ENCODE assay signal across 23 cellular contexts in genomic region chr1:1148569-1148968, GRCh38. TPM values are rescaled to one million over a fixed set of nuclear protein-coding genes. Genes with fewer than 3 reads are reported as not detected.
DNase-seq lines count a peak whose midpoint lies in the region; ATAC-seq, FAIRE-seq and TF ChIP-seq lines count a peak whose summit lies in the region.
"Had no signal": no experiment of that assay in that cellular context is flagged by ENCODE, and none has a peak within 500 bp of the region (broad histone marks: within the 10 kb centered on the region; RNA-seq: fewer than 3 reads in every experiment).

No MANE protein-coding gene starts in this region.

- H3K27ac ChIP-seq in HEK293 (ENCODE audit: extremely low read depth, low read depth, low read length) (no peak overlapping the region), Panc1 (ENCODE audit: low read length) (no peak overlapping the region), H1 (ENCODE audit: low read depth, low read length) (no peak overlapping the region)

- no peak overlapping the region for H2BK15ac ChIP-seq in H1 (ENCODE audit: low read length)

- no peak overlapping the region; the same call in 1 of the 2 replicates for H2BK5ac ChIP-seq in H1 (ENCODE audit: low read depth, low read length)

- no peak overlapping the region for H2AFZ ChIP-seq in H1 (ENCODE audit: low read length)

- no peak overlapping the region for H2AK5ac ChIP-seq in H1 (ENCODE audit: low read depth, low read length)

- BruUV-seq in Panc1 (replicated peaks; lab: Mats Ljungman, UMichigan) = no TSS peak

- 89% methylated on average over 24 of the region's 24 CpGs; no CpG with 5 or more reads in 1 of the 2 experiments for WGBS in H1 (ENCODE audit: extremely low coverage in 1 of 2, insufficient coverage in 1 of 2, insufficient read length in 1 of 2, insufficient replicate concordance in 2 of 2, low coverage in 1 of 2, low lambda C conversion rate in 2 of 2, missing lambda C conversion rate in 1 of 2), 2 experiments

- H3K4me3 ChIP-seq in HEK293 (ENCODE audit: low read depth, low read length) (no peak overlapping the region), Panc1 (ENCODE audit: low read depth in 2 of 2, low read length in 2 of 2) (no peak overlapping the region), H1 (ENCODE audit: extremely low read depth in 1 of 4, insufficient read depth in 2 of 4, low read depth in 3 of 4, low read length in 4 of 4) (no peak overlapping the region)

- H3K27me3 Mint-ChIP-seq in activated CD4-positive, alpha-beta memory T cell treated with anti-CD3 and anti-CD28 coated beads, Interleukin-2, amount 10 ng/mL, durations not matched to agents 7 days and 5 days = no peaks in the 10 kb centered on the region
- H3K27me3 Mint-ChIP-seq in chondrocyte (ENCODE audit: low read depth) = peaks cover 9% of the 10 kb centered on the region
- H3K27me3 Mint-ChIP-seq: CD4-positive, CD25-positive, alpha-beta regulatory T cell; IgD-negative memory B cell had no signal

- no peak overlapping the region for H4K5ac ChIP-seq in H1 (ENCODE audit: insufficient read length, low read depth, low read length)

- H4K91ac ChIP-seq in H1 (replicated peaks; ENCODE audit: insufficient read length, low read length) = no peak overlapping the region

- H3K36me3 Mint-ChIP-seq in stimulated activated effector memory CD8-positive, alpha-beta T cell treated with anti-CD3 and anti-CD28 coated beads, Interleukin-12 subunit alpha, Interleukin-12 subunit beta, amount 100 ng/mL, for 72 hours = peaks cover 16% of the 10 kb centered on the region
- peaks cover 14% of the 10 kb centered on the region for H3K36me3 Mint-ChIP-seq in activated CD4-positive, alpha-beta memory T cell treated with anti-CD3 and anti-CD28 coated beads, Interleukin-2, amount 10 ng/mL, durations not matched to agents 7 days and 5 days (ENCODE audit: low read depth)
- no peaks in the 10 kb centered on the region for H3K36me3 Mint-ChIP-seq in chondrocyte (ENCODE audit: low read depth)
- H3K36me3 Mint-ChIP-seq: CD4-positive, CD25-positive, alpha-beta regulatory T cell had no signal

- POLR2A ChIA-PET in HEK293 (lab: Yijun Ruan, JAX) (no interaction called here), Panc1 (lab: Charles Lee) (interaction anchor here (0.5 kb wide), 1 partner anchor 81 kb away, joined by 3 read pairs; no protein-coding TSS in a partner anchor), H1 (lab: Charles Lee; ENCODE audit: partially characterized antibody) (interaction anchor here (0.6 to 1.4 kb wide), 3 partner anchors 13 to 172 kb away, joined by 3 to 5 read pairs (median 3); no protein-coding TSS in a partner anchor)
- POLR2A ChIA-PET in activated CD4-positive, alpha-beta memory T cell treated with anti-CD3 and anti-CD28 coated beads, Interleukin-2, amount 10 ng/mL, durations not matched to agents 7 days and 5 days (lab: Charles Lee) = interaction anchor here (0.6 to 1.4 kb wide), 2 partner anchors 8 to 124 kb away, joined by 3 to 4 read pairs; no protein-coding TSS in a partner anchor

- H3K4ac ChIP-seq in H1 (replicated peaks; ENCODE audit: insufficient read length, low read depth, low read length) = no peak overlapping the region

- no peak overlapping the region for H3K14ac ChIP-seq in H1 (ENCODE audit: insufficient read length)

- no peaks in the 10 kb centered on the region for H4K20me1 ChIP-seq in H1 (replicated peaks in 1 of 2; ENCODE audit: control insufficient read depth in 1 of 2, insufficient read depth in 2 of 2, low read length in 2 of 2)

- DNase-seq in Panc1 (ENCODE audit: low read depth, low spot score) (no peak), H1 (ENCODE audit: low read depth in 1 of 2, low spot score in 2 of 2) (no peak), NCI-H1105 treated with DMSO at 0.1 percent for 48 hours (lab: John Stamatoyannopoulos, UW) (no peak), chondrocyte (ENCODE audit: low spot score) (no peak)
- no peak for DNase-seq in stimulated activated effector memory CD8-positive, alpha-beta T cell treated with anti-CD3 and anti-CD28 coated beads, Interleukin-12 subunit alpha, Interleukin-12 subunit beta, amount 100 ng/mL, for 72 hours (ENCODE audit: low spot score in 2 of 2)
- no peak for DNase-seq in activated CD4-positive, alpha-beta memory T cell treated with anti-CD3 and anti-CD28 coated beads, Interleukin-2, amount 10 ng/mL, durations not matched to agents 7 days and 5 days
- DNase-seq: ACHN; BE2C; C1 segment of cervical spinal cord; Caco-2; CD4-positive, CD25-positive, alpha-beta regulatory T cell; DMS79 treated with DMSO at 0.1 percent for 48 hours; GF-D8; HCEC 1CT; HFFc6; KG1 had no signal

- H3K56ac ChIP-seq in H1 (replicated peaks; ENCODE audit: insufficient read length, low read depth, low read length) = no peak overlapping the region

- no peak overlapping the region for H2BK20ac ChIP-seq in H1 (ENCODE audit: low read length)

- H3K27me3 ChIP-seq in Panc1 (ENCODE audit: control insufficient read depth, insufficient read depth, low read length) (no peaks in the 10 kb centered on the region), H1 (replicated peaks in 1 of 4; ENCODE audit: control insufficient read depth in 3 of 4, extremely low read depth in 1 of 4, insufficient read depth in 3 of 4, low read length in 3 of 4) (no peaks in the 10 kb centered on the region; a peak in 2 of 7 replicates)
- H3K27me3 ChIP-seq: BE2C had no signal

- no peaks in the 10 kb centered on the region for H3K79me1 ChIP-seq in H1 (ENCODE audit: low read depth, low read length)

- H3K4me1 ChIP-seq in HEK293 (ENCODE audit: control insufficient read depth, insufficient read depth, low read length) (no peaks in the 10 kb centered on the region), Panc1 (ENCODE audit: control insufficient read depth, insufficient read depth, low read length) (no peaks in the 10 kb centered on the region), H1 (replicated peaks in 1 of 4; ENCODE audit: control insufficient read depth in 3 of 4, insufficient read depth in 4 of 4, low read length in 3 of 4) (peaks cover 0 to 8% (median 0%) of the 10 kb centered on the region in 4 experiments; a peak in 3 of 7 replicates)
- H3K4me1 ChIP-seq: BE2C, Caco-2 had no signal

- intact Hi-C loops in Panc1 (cut with micrococcal nuclease; ENCODE audit: unreplicated experiment) = no loop called here

- H3K9me3 Mint-ChIP-seq in stimulated activated effector memory CD8-positive, alpha-beta T cell treated with anti-CD3 and anti-CD28 coated beads, Interleukin-12 subunit alpha, Interleukin-12 subunit beta, amount 100 ng/mL, for 72 hours = peaks cover 15% of the 10 kb centered on the region
- H3K9me3 Mint-ChIP-seq in activated CD4-positive, alpha-beta memory T cell treated with anti-CD3 and anti-CD28 coated beads, Interleukin-2, amount 10 ng/mL, durations not matched to agents 7 days and 5 days = peaks cover 14% of the 10 kb centered on the region
- peaks cover 15% of the 10 kb centered on the region for H3K9me3 Mint-ChIP-seq in chondrocyte (ENCODE audit: low read depth)

- H3K79me2 ChIP-seq in H1 (ENCODE audit: control insufficient read depth in 1 of 2, insufficient read depth in 2 of 2, low read length in 2 of 2) = no peaks in the 10 kb centered on the region

- TF ChIP-seq EP300 in H1 (IDR thresholded peaks at IDR 0.05; ENCODE audit: borderline replicate concordance in 1 of 2, low read depth in 2 of 2, low read length in 2 of 2) = no peak

- peak overlapping the region; percentile 54 for H3K27ac Mint-ChIP-seq in stimulated activated effector memory CD8-positive, alpha-beta T cell treated with anti-CD3 and anti-CD28 coated beads, Interleukin-12 subunit alpha, Interleukin-12 subunit beta, amount 100 ng/mL, for 72 hours
- H3K27ac Mint-ChIP-seq in activated CD4-positive, alpha-beta memory T cell treated with anti-CD3 and anti-CD28 coated beads, Interleukin-2, amount 10 ng/mL, durations not matched to agents 7 days and 5 days = no peak overlapping the region
- no peak overlapping the region for H3K27ac Mint-ChIP-seq in chondrocyte (ENCODE audit: unreplicated experiment)
- H3K27ac Mint-ChIP-seq: HFFc6, IgD-negative memory B cell had no signal

- H3K4me2 ChIP-seq in H1 (ENCODE audit: insufficient read depth in 1 of 2, low read depth in 2 of 2, low read length in 2 of 2) = no peak overlapping the region

- no peak overlapping the region for H3K9ac ChIP-seq in H1 (replicated peaks in 1 of 4; ENCODE audit: extremely low read depth in 1 of 4, low read depth in 3 of 4, low read length in 3 of 4)

- no peaks in the 10 kb centered on the region for H3K23me2 ChIP-seq in H1 (ENCODE audit: low read depth, low read length)

- CTCF ChIA-PET in HEK293 (lab: Yijun Ruan, JAX) (interaction anchor here (0.6 kb wide), 1 partner anchor 107 kb away, joined by 3 read pairs; no protein-coding TSS in a partner anchor), Panc1 (lab: Charles Lee) (interaction anchor here (0.6 kb wide), 1 partner anchor 32 kb away, joined by 4 read pairs; no protein-coding TSS in a partner anchor), H1 (lab: Charles Lee; ENCODE audit: partially characterized antibody) (interaction anchor here (0.9 to 2.2 kb wide), 5 partner anchors 11 to 62 kb away, joined by 3 to 7 read pairs (median 3); no protein-coding TSS in a partner anchor)
- CTCF ChIA-PET in activated CD4-positive, alpha-beta memory T cell treated with anti-CD3 and anti-CD28 coated beads, Interleukin-2, amount 10 ng/mL, durations not matched to agents 7 days and 5 days (lab: Charles Lee) = no interaction called here

- H3K4me3 Mint-ChIP-seq in stimulated activated effector memory CD8-positive, alpha-beta T cell treated with anti-CD3 and anti-CD28 coated beads, Interleukin-12 subunit alpha, Interleukin-12 subunit beta, amount 100 ng/mL, for 72 hours = no peak overlapping the region
- H3K4me3 Mint-ChIP-seq in activated CD4-positive, alpha-beta memory T cell treated with anti-CD3 and anti-CD28 coated beads, Interleukin-2, amount 10 ng/mL, durations not matched to agents 7 days and 5 days = no peak overlapping the region
- no peak overlapping the region for H3K4me3 Mint-ChIP-seq in chondrocyte (ENCODE audit: unreplicated experiment)
- H3K4me3 Mint-ChIP-seq: HFFc6 had no signal

- no peak for TF ChIP-seq RAD21 in H1 (IDR thresholded peaks at IDR 0.05 in 1 of 2, conservative IDR thresholded peaks at IDR 0.05 in 1 of 2; ENCODE audit: low read depth in 2 of 2, low read length in 2 of 2)

- H3K18ac ChIP-seq in H1 (ENCODE audit: extremely low read depth, low read length) = no peak overlapping the region

- no peak for FAIRE-seq in H1 (lab: Jason Lieb, UNC)
- FAIRE-seq: A204.1, D721Med, H54, HTR-8/SVneo had no signal

- H3K36me3 ChIP-seq in HEK293 (ENCODE audit: control insufficient read depth in 2 of 2, insufficient read depth in 1 of 2, low read length in 2 of 2) (no peaks in the 10 kb centered on the region), Panc1 (ENCODE audit: control insufficient read depth, insufficient read depth, low read length) (no peaks in the 10 kb centered on the region), H1 (ENCODE audit: control insufficient read depth in 2 of 4, insufficient read depth in 4 of 4, low read length in 3 of 4) (no peaks in the 10 kb centered on the region)
- H3K36me3 ChIP-seq: BE2C had no signal

- H2BK12ac ChIP-seq in H1 (ENCODE audit: low read depth, low read length) = 0 out of 2 replicates have a peak overlapping the region, but pooled peaks have one; percentile 60

- H3K9me3 ChIP-seq in HEK293 (ENCODE audit: control insufficient read depth, insufficient read depth, low read depth, low read length) (no peaks in the 10 kb centered on the region), Panc1 (ENCODE audit: control insufficient read depth, insufficient read depth, low read depth, low read length) (no peaks in the 10 kb centered on the region), H1 (ENCODE audit: insufficient read depth in 2 of 2, low read depth in 1 of 2, low read length in 1 of 2) (peaks cover 7 to 10% of the 10 kb centered on the region in 2 experiments; a peak in 2 of 4 replicates)
- H3K9me3 ChIP-seq: BE2C, Caco-2 had no signal

- in situ Hi-C loops in Panc1 (cut with HindIII; ENCODE audit: low pct_unique_long_range_greater_than_20kb, low sequenced_read_pairs) = no loop called here

- peaks cover 29% of the 10 kb centered on the region for H3K4me1 Mint-ChIP-seq in stimulated activated effector memory CD8-positive, alpha-beta T cell treated with anti-CD3 and anti-CD28 coated beads, Interleukin-12 subunit alpha, Interleukin-12 subunit beta, amount 100 ng/mL, for 72 hours
- H3K4me1 Mint-ChIP-seq in activated CD4-positive, alpha-beta memory T cell treated with anti-CD3 and anti-CD28 coated beads, Interleukin-2, amount 10 ng/mL, durations not matched to agents 7 days and 5 days = peaks cover 12% of the 10 kb centered on the region
- H3K4me1 Mint-ChIP-seq in chondrocyte (ENCODE audit: low read depth) = no peaks in the 10 kb centered on the region

- H3K23ac ChIP-seq in H1 (ENCODE audit: insufficient read length) = no peak overlapping the region

- H4K8ac ChIP-seq in H1 (ENCODE audit: extremely low read depth, insufficient read depth, low read length) = no peak overlapping the region; the same call in 1 of the 2 replicates

- no peak for TF ChIP-seq CTCF in HEK293 (tag by site-specific recombination; IDR thresholded peaks at IDR 0.05)
- no peak for TF ChIP-seq CTCF in Panc1 (IDR thresholded peaks at IDR 0.05)
- TF ChIP-seq CTCF in H1 (IDR thresholded peaks at IDR 0.05; ENCODE audit: control extremely low read depth in 1 of 3, insufficient read depth in 1 of 3, low read depth in 1 of 3, low read length in 3 of 3) = no peak
- no peak for TF ChIP-seq CTCF in chondrocyte (IDR thresholded peaks at IDR 0.05)

- TF ChIP-seq POLR2A in H1 (IDR thresholded peaks at IDR 0.05; ENCODE audit: control extremely low read depth in 1 of 2, low read depth in 2 of 2, low read length in 2 of 2) = no peak

- ATAC-seq in Panc1 (peak; percentile 17; the same call in 1 of the 2 replicates), HG03571 (IDR thresholded peaks at IDR 0.05; ENCODE audit: unreplicated experiment) (no peak)
- ATAC-seq in stimulated activated effector memory CD8-positive, alpha-beta T cell treated with anti-CD3 and anti-CD28 coated beads, Interleukin-12 subunit alpha, Interleukin-12 subunit beta, amount 100 ng/mL, for 72 hours = no peak

- H2BK120ac ChIP-seq in H1 (replicated peaks; ENCODE audit: low read depth, low read length) = no peak overlapping the region

RNA-seq across cellular contexts. Expression of gene TTLL10, which starts 25.1 kb away (rescaled TPM):
- total RNA-seq in Panc1 (2021; ENCODE audit: unreplicated experiment) (not detected), chondrocyte (not detected in 3 replicates)
- not detected for polyA plus RNA-seq in Panc1 (2012; ENCODE audit: insufficient read length)
- total RNA-seq in H1 (2021; fragmentation: NEBNext Ultra II Directional; extraction: Animal tissue kit (Norgen Biotek cat#: 25700)) = 1.6 and 1.7 TPM in 2 replicates
- 1.1 and 2.0 TPM in 2 replicates for polyA plus RNA-seq in H1 (2011; rRNA removed)
- polyA plus RNA-seq in H1 (2011; cell fraction: cytosol; rRNA removed) = 1.0 TPM
- 3.8 TPM for polyA plus RNA-seq in H1 (2011; cell fraction: nucleus; rRNA removed)
- 0.94 to 4.7 TPM (median 1.1 TPM) in 4 replicates for polyA plus RNA-seq in H1 (2012, experiment 1 of 2)
- 0.24 TPM for polyA plus RNA-seq in H1 (2012, experiment 2 of 2)
- polyA plus RNA-seq in H1 (2013, experiment 1 of 2) = 0.73 TPM
- polyA plus RNA-seq in H1 (2013, experiment 2 of 2) = 0.55 TPM
- polyA minus RNA-seq in H1 (2011; rRNA and poly(A)+ RNA removed) = 0.51 and 1.3 TPM in 2 replicates
- polyA minus RNA-seq in H1 (2011; cell fraction: cytosol; rRNA and poly(A)+ RNA removed) = not detected
- 1.5 TPM for polyA minus RNA-seq in H1 (2011; cell fraction: nucleus; rRNA and poly(A)+ RNA removed)
- total RNA-seq in activated CD4-positive, alpha-beta memory T cell treated with anti-CD3 and anti-CD28 coated beads, Interleukin-2, amount 10 ng/mL, durations not matched to agents 7 days and 5 days = not detected
- total RNA-seq: CD4-positive, CD25-positive, alpha-beta regulatory T cell; HFFc6 had no signal
- polyA plus RNA-seq: CD4-positive, CD25-positive, alpha-beta regulatory T cell; IgD-negative memory B cell had no signal

RNA-seq across cellular contexts. Expression of gene C1orf159, which starts 32.7 kb away (rescaled TPM):
- total RNA-seq in Panc1 (2021; ENCODE audit: unreplicated experiment) (28.8 TPM), chondrocyte (9.2 to 15.1 TPM (median 9.2 TPM) in 3 replicates)
- polyA plus RNA-seq in Panc1 (2012; ENCODE audit: insufficient read length) = 25.8 TPM
- 10.9 and 12.4 TPM in 2 replicates for total RNA-seq in H1 (2021; fragmentation: NEBNext Ultra II Directional; extraction: Animal tissue kit (Norgen Biotek cat#: 25700))
- 10.0 and 15.7 TPM in 2 replicates for polyA plus RNA-seq in H1 (2011; rRNA removed)
- polyA plus RNA-seq in H1 (2011; cell fraction: cytosol; rRNA removed) = 11.1 TPM
- polyA plus RNA-seq in H1 (2011; cell fraction: nucleus; rRNA removed) = 45.2 TPM
- 6.7 to 11.8 TPM (median 10.8 TPM) in 4 replicates for polyA plus RNA-seq in H1 (2012, experiment 1 of 2)
- 9.1 TPM for polyA plus RNA-seq in H1 (2012, experiment 2 of 2)
- polyA plus RNA-seq in H1 (2013, experiment 1 of 2) = 8.9 TPM
- polyA plus RNA-seq in H1 (2013, experiment 2 of 2) = 8.4 TPM
- polyA minus RNA-seq in H1 (2011; rRNA and poly(A)+ RNA removed) = 2.8 and 4.3 TPM in 2 replicates
- 5.1 TPM for polyA minus RNA-seq in H1 (2011; cell fraction: cytosol; rRNA and poly(A)+ RNA removed)
- polyA minus RNA-seq in H1 (2011; cell fraction: nucleus; rRNA and poly(A)+ RNA removed) = 14.2 TPM
- 10 to 100 TPM; 18.6 to 19.9 TPM for total RNA-seq in activated CD4-positive, alpha-beta memory T cell treated with anti-CD3 and anti-CD28 coated beads, Interleukin-2, amount 10 ng/mL, durations not matched to agents 7 days and 5 days

RNA-seq across cellular contexts. Expression of gene TNFRSF18, which starts 57.8 kb away (rescaled TPM):
- 4.3 TPM for total RNA-seq in Panc1 (2021; ENCODE audit: unreplicated experiment)
- polyA plus RNA-seq in Panc1 (2012; ENCODE audit: insufficient read length) = 8.2 TPM
- 0.92 and 1.5 TPM in 2 replicates for total RNA-seq in H1 (2021; fragmentation: NEBNext Ultra II Directional; extraction: Animal tissue kit (Norgen Biotek cat#: 25700))
- polyA plus RNA-seq in H1 (2011; rRNA removed) = 2.5 and 2.7 TPM in 2 replicates
- polyA plus RNA-seq in H1 (2011; cell fraction: cytosol; rRNA removed) = 2.9 TPM
- polyA plus RNA-seq in H1 (2011; cell fraction: nucleus; rRNA removed) = 4.8 TPM
- polyA plus RNA-seq in H1 (2012, experiment 1 of 2) = 0.51 to 2.0 TPM (median 1.5 TPM) in 4 replicates
- 1.4 TPM for polyA plus RNA-seq in H1 (2012, experiment 2 of 2)
- 1.4 TPM for polyA plus RNA-seq in H1 (2013, experiment 1 of 2)
- 1.5 TPM for polyA plus RNA-seq in H1 (2013, experiment 2 of 2)
- polyA minus RNA-seq in H1 (2011; rRNA and poly(A)+ RNA removed) = not detected in 2 replicates
- not detected for polyA minus RNA-seq in H1 (2011; cell fraction: cytosol; rRNA and poly(A)+ RNA removed)
- not detected for polyA minus RNA-seq in H1 (2011; cell fraction: nucleus; rRNA and poly(A)+ RNA removed)
- 100 to 1,000 TPM; 115 to 116 TPM for total RNA-seq in activated CD4-positive, alpha-beta memory T cell treated with anti-CD3 and anti-CD28 coated beads, Interleukin-2, amount 10 ng/mL, durations not matched to agents 7 days and 5 days
- not detected in 3 replicates for total RNA-seq in chondrocyte
- total RNA-seq: Caco-2, HFFc6 had no signal

Comparison
In these comparisons a context has a peak if more than half of its experiments do, and no peak if none do; other contexts are left out.
1. RNA of gene TNFRSF18, which starts 57.8 kb away (total RNA-seq): 115 to 116 TPM in activated CD4-positive, alpha-beta memory T cell treated with anti-CD3 and anti-CD28 coated beads, Interleukin-2, amount 10 ng/mL, durations not matched to agents 7 days and 5 days; 4.3 TPM in Panc1 (single experiment), 0.92 to 1.5 TPM in H1 and not detected in chondrocyte; every median in the first group is over 10 times any median in the second.